In the genomic region with DNA sequence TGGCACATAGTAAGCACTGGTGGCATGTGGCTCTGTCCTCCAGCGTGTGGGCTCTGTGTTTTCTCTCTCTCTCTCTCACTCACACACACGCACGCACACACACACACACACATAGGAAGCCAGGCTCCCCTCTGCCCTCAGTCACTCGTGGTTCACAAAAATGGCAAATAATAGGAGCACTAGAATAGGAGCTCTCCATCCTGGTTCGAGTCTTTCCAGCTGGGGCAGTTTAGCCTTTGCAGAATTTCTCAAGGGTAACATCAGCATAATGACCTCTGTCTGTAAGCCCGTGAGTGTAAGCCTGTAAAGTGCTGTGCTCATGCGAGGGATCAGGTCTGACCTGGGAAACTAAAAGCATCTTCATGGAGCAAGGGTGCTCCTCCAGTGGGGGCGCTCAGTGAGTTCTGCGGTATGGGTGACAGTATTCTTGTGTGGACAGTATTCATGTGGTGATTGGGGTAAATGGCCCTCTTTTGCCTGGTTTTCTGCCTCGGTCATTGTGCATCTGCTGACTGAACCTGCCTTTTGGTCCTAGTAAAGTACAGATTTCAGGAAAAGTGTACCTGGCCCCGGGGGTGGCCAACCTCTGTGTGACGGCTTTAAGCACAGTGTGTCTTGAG, we compare ENCODE assay signal across 8 cellular contexts. TPM values are rescaled to one million over a fixed set of nuclear protein-coding genes. Genes with fewer than 3 reads are reported as not detected.
A peak's percentile ranks its signal among the peaks of the same experiment; 100 is the strongest.
DNase-seq lines count a peak whose midpoint lies in the region; ATAC-seq and TF ChIP-seq lines count a peak whose summit lies in the region.

No MANE protein-coding gene starts in this region.

- H3K9me3 Mint-ChIP-seq in activated naive CD4-positive, alpha-beta T cell treated with anti-CD3 and anti-CD28 coated beads, Interleukin-2, amount 50 U/mL, for 24 hours, result no peaks in the 10 kb centered on the region

- DNase-seq in COLO668 (lab: John Stamatoyannopoulos, UW; ENCODE audit: unreplicated experiment) (peak; percentile 52), left ventricle myocardium inferior (no peak), retina (peak; percentile 59), DMS153 treated with DMSO at 0.1 percent for 48 hours (lab: John Stamatoyannopoulos, UW; ENCODE audit: unreplicated experiment) (no peak)

- ATAC-seq in GM18868 (IDR thresholded peaks at IDR 0.05; ENCODE audit: unreplicated experiment), result no peak
- no peak for ATAC-seq in GM19467 (IDR thresholded peaks at IDR 0.05; ENCODE audit: unreplicated experiment)

- H2AFZ ChIP-seq in Loucy (ENCODE audit: low read length), result peak overlapping the region; percentile 90

- intact Hi-C loops in left ventricle myocardium inferior (cut with micrococcal nuclease), result no loop called here

- H3K4me2 ChIP-seq in Loucy (ENCODE audit: low read depth, low read length, poor library complexity, severe bottlenecking), result peak overlapping the region; percentile 90

- peak overlapping the region; percentile 98 for H3K4me3 ChIP-seq in Loucy (ENCODE audit: low read length, poor library complexity, severe bottlenecking)
- H3K4me3 ChIP-seq in left ventricle myocardium inferior, result peak overlapping the region; percentile 83

- peak overlapping the region; percentile 85 for H3K27ac Mint-ChIP-seq in activated naive CD4-positive, alpha-beta T cell treated with anti-CD3 and anti-CD28 coated beads, Interleukin-2, amount 50 U/mL, for 24 hours

- peak overlapping the region; percentile 90 for H3K9ac ChIP-seq in Loucy (ENCODE audit: low read depth, low read length, poor library complexity, severe bottlenecking)

- peak overlapping the region; percentile 91 for H3K27ac ChIP-seq in left ventricle myocardium inferior (replicated peaks)

- H3K4me1 ChIP-seq in Loucy (ENCODE audit: insufficient read depth, low read length, poor library complexity, severe bottlenecking) (peaks cover 64% of the 10 kb centered on the region), left ventricle myocardium inferior (peaks cover 79% of the 10 kb centered on the region)

- peak; percentile 50 for TF ChIP-seq CTCF in Loucy (conservative IDR thresholded peaks at IDR 0.05; ENCODE audit: low read length)
- no peak for TF ChIP-seq CTCF in left ventricle myocardium inferior (IDR thresholded peaks at IDR 0.05; ENCODE audit: borderline replicate concordance)

- no peaks in the 10 kb centered on the region for H3K27me3 ChIP-seq in Loucy (ENCODE audit: insufficient read depth, low read length, poor library complexity, severe bottlenecking)
- H3K27me3 ChIP-seq in left ventricle myocardium inferior (ENCODE audit: low read depth), result no peaks in the 10 kb centered on the region

- no peaks in the 10 kb centered on the region for H3K9me2 ChIP-seq in Loucy (replicated peaks; ENCODE audit: low read depth, low read length)

- H3K9me3 ChIP-seq in Loucy (ENCODE audit: insufficient read depth, low read depth, low read length) (no peaks in the 10 kb centered on the region), left ventricle myocardium inferior (replicated peaks) (no peaks in the 10 kb centered on the region)

- H3K36me3 Mint-ChIP-seq in activated naive CD4-positive, alpha-beta T cell treated with anti-CD3 and anti-CD28 coated beads, Interleukin-2, amount 50 U/mL, for 24 hours, result peaks cover 25% of the 10 kb centered on the region

- H3K4me1 Mint-ChIP-seq in activated naive CD4-positive, alpha-beta T cell treated with anti-CD3 and anti-CD28 coated beads, Interleukin-2, amount 50 U/mL, for 24 hours, result peaks cover 30% of the 10 kb centered on the region

- peaks cover 59% of the 10 kb centered on the region for H3K79me2 ChIP-seq in Loucy (ENCODE audit: insufficient read depth, low read length)

- H3F3A ChIP-seq in Loucy (ENCODE audit: low read depth), result 0 out of 2 replicates have a peak, but pooled peaks cover 2% of the 10 kb centered on the region

- H3K36me3 ChIP-seq in Loucy (ENCODE audit: insufficient read depth, low read length) (no peaks in the 10 kb centered on the region), left ventricle myocardium inferior (peaks cover 16% of the 10 kb centered on the region)

- peak overlapping the region; percentile 88 for H3K4me3 Mint-ChIP-seq in activated naive CD4-positive, alpha-beta T cell treated with anti-CD3 and anti-CD28 coated beads, Interleukin-2, amount 50 U/mL, for 24 hours

- no peaks in the 10 kb centered on the region for H3K27me3 Mint-ChIP-seq in activated naive CD4-positive, alpha-beta T cell treated with anti-CD3 and anti-CD28 coated beads, Interleukin-2, amount 50 U/mL, for 24 hours

- H4K20me1 ChIP-seq in Loucy (ENCODE audit: insufficient read depth, low read length, poor library complexity, severe bottlenecking), result peaks cover 31% of the 10 kb centered on the region

RNA-seq across cellular contexts. Expression of gene ZC3H12A, which starts 0.8 kb away (rescaled TPM):
- total RNA-seq in left ventricle myocardium inferior, result 4.9 TPM

RNA-seq across cellular contexts. Expression of gene MEAF6, which starts 41.0 kb away (rescaled TPM):
- 34.1 TPM for total RNA-seq in left ventricle myocardium inferior

Comparison
In these comparisons a context has a peak if more than half of its experiments do, and no peak if none do; other contexts are left out.
1. DNase-seq: peak in COLO668 (single experiment) and retina (single experiment); none in left ventricle myocardium inferior (single experiment) and DMS153 treated with DMSO at 0.1 percent for 48 hours (single experiment).